8 cellular contexts compared by ENCODE assay signal in genomic region chr17:5585814-5586558, GRCh38. TPM values are rescaled to one million over a fixed set of nuclear protein-coding genes. Genes with fewer than 3 reads are reported as not detected.
DNase-seq lines count a peak whose midpoint lies in the region; ATAC-seq and TF ChIP-seq lines count a peak whose summit lies in the region.

No MANE protein-coding gene starts in this region.

- intact Hi-C loops in HCT116 (cut with micrococcal nuclease) (loop anchor here (2.0 to 10.0 kb wide), 4 partner anchors 121 to 1059 kb away; partner anchors contain the start of genes AIPL1, KIAA0753 and TXNDC17), activated B cell treated with CpG ODN at 0.5 μM for 24 hours (cut with micrococcal nuclease) (loop anchor here (10.0 kb wide), 1 partner anchor 1059 kb away; the partner anchor contains the start of genes KIAA0753 and TXNDC17), body of pancreas (cut with DNase I) (loop anchor here (2.0 kb wide), 1 partner anchor 835 kb away; no protein-coding TSS in a partner anchor)

- H3K27me3 ChIP-seq in HCT116 (ENCODE audit: insufficient read depth, low read length) (no peaks in the 10 kb centered on the region; the same call in 1 of the 2 replicates), kidney epithelial cell (ENCODE audit: control insufficient read depth, insufficient read depth, low read length) (no peaks in the 10 kb centered on the region), body of pancreas (no peaks in the 10 kb centered on the region)

- H3K79me2 ChIP-seq in HCT116 (ENCODE audit: insufficient read depth, low read length), result no peaks in the 10 kb centered on the region

- no peaks in the 10 kb centered on the region for H3K9me3 ChIP-seq in HCT116 (ENCODE audit: control insufficient read depth in 1 of 2, insufficient read depth in 1 of 2, low read depth in 1 of 2, low read length in 2 of 2)
- no peaks in the 10 kb centered on the region for H3K9me3 ChIP-seq in body of pancreas

- no peaks in the 10 kb centered on the region for H3K9me2 ChIP-seq in HCT116 (ENCODE audit: insufficient read depth)

- 9 to 13% methylated on average over 11 of the region's 11 CpGs for WGBS in body of pancreas, 2 donors

- POLR2A ChIA-PET in HCT116 (lab: Charles Lee) (no interaction called here), activated B cell treated with CpG ODN at 0.5 μM for 24 hours (lab: Charles Lee) (no interaction called here)

- no peak for TF ChIP-seq POLR2A in HCT116 (IDR thresholded peaks at IDR 0.05; ENCODE audit: borderline replicate concordance, extremely low read depth, insufficient read depth, insufficient read length)
- TF ChIP-seq POLR2A in body of pancreas (IDR thresholded peaks at IDR 0.05), result no peak

- H3K4me3 ChIP-seq in AG10803 (ENCODE audit: low read length), result no peak overlapping the region
- no peak overlapping the region for H3K4me3 ChIP-seq in HCT116 (replicated peaks in 1 of 2; ENCODE audit: low read depth in 1 of 2, low read length in 2 of 2)
- H3K4me3 ChIP-seq in kidney epithelial cell (ENCODE audit: low read depth, low read length), result no peak overlapping the region
- H3K4me3 ChIP-seq in body of pancreas, result no peak overlapping the region

- ATAC-seq in HCT116 (no peak), activated B cell treated with CpG ODN at 0.5 μM for 24 hours (ENCODE audit: low read depth) (no peak), HG03571 (IDR thresholded peaks at IDR 0.05; ENCODE audit: unreplicated experiment) (no peak), body of pancreas (no peak), GM18870 (IDR thresholded peaks at IDR 0.05; ENCODE audit: unreplicated experiment) (no peak)

- peak; percentile 25 for DNase-seq in AG10803 (ENCODE audit: low read depth)
- DNase-seq in HCT116 (ENCODE audit: low read depth, low spot score), result no peak
- DNase-seq in activated B cell treated with CpG ODN at 0.5 μM for 24 hours, result no peak
- DNase-seq in kidney epithelial cell (ENCODE audit: low read depth), result peak; percentile 60
- no peak for DNase-seq in DMS53 (lab: John Stamatoyannopoulos, UW)
- DNase-seq in body of pancreas, result no peak

- no peak overlapping the region for H3K4me3 Mint-ChIP-seq in activated B cell treated with CpG ODN at 0.5 μM for 24 hours

- BruUV-seq in HCT116 (replicated peaks; lab: Mats Ljungman, UMichigan), result no TSS peak

- H3K4me1 ChIP-seq in HCT116 (ENCODE audit: control insufficient read depth in 1 of 2, insufficient read depth in 2 of 2, low read length in 2 of 2) (peaks cover 10 to 26% of the 10 kb centered on the region in 2 experiments), body of pancreas (no peaks in the 10 kb centered on the region)

- H3K9ac ChIP-seq in HCT116 (ENCODE audit: low read length), result no peak overlapping the region

- H3K27me3 Mint-ChIP-seq in activated B cell treated with CpG ODN at 0.5 μM for 24 hours, result no peaks in the 10 kb centered on the region

- CTCF ChIA-PET in HCT116 (lab: Charles Lee) (no interaction called here), activated B cell treated with CpG ODN at 0.5 μM for 24 hours (lab: Charles Lee) (no interaction called here)

- RAD21 ChIA-PET in HCT116 (lab: Charles Lee; ENCODE audit: low non-redundant PET in 1 of 2, low total read pairs in 2 of 2, uncharacterized antibody in 2 of 2, unreplicated experiment in 2 of 2), result no interaction called here

- H4K20me1 ChIP-seq in HCT116 (ENCODE audit: insufficient read depth), result no peaks in the 10 kb centered on the region

- H3K4me2 ChIP-seq in HCT116 (ENCODE audit: low read length), result peak overlapping the region; percentile 22

- peak overlapping the region; percentile 93 for H3K27ac Mint-ChIP-seq in activated B cell treated with CpG ODN at 0.5 μM for 24 hours

- H3K36me3 ChIP-seq in HCT116 (ENCODE audit: control insufficient read depth in 1 of 2, insufficient read depth in 2 of 2, low read length in 2 of 2), result no peaks in the 10 kb centered on the region
- no peaks in the 10 kb centered on the region for H3K36me3 ChIP-seq in kidney epithelial cell (ENCODE audit: control insufficient read depth, insufficient read depth, low read length)
- H3K36me3 ChIP-seq in body of pancreas (replicated peaks in 1 of 2; ENCODE audit: insufficient read depth in 1 of 2, low read depth in 2 of 2), result no peaks in the 10 kb centered on the region

- TF ChIP-seq CTCF in AG10803 (conservative IDR thresholded peaks at IDR 0.05; ENCODE audit: low read length) (no peak), HCT116 (IDR thresholded peaks at IDR 0.05 in 2 of 3, conservative IDR thresholded peaks at IDR 0.05 in 1 of 3; ENCODE audit: borderline replicate concordance in 1 of 3, insufficient read depth in 1 of 3, low read depth in 2 of 3, low read length in 2 of 3) (no peak), activated B cell treated with CpG ODN at 0.5 μM for 24 hours (IDR thresholded peaks at IDR 0.05) (no peak), kidney epithelial cell (IDR thresholded peaks at IDR 0.05; ENCODE audit: insufficient read depth, low read length, poor library complexity, severe bottlenecking) (no peak), body of pancreas (IDR thresholded peaks at IDR 0.05) (no peak)

- peaks cover 22% of the 10 kb centered on the region for H3K36me3 Mint-ChIP-seq in activated B cell treated with CpG ODN at 0.5 μM for 24 hours (ENCODE audit: low read depth)

- H3K27ac ChIP-seq in HCT116 (ENCODE audit: low read depth, low read length) (no peak overlapping the region), body of pancreas (no peak overlapping the region)

- H3K9me3 Mint-ChIP-seq in activated B cell treated with CpG ODN at 0.5 μM for 24 hours, result no peaks in the 10 kb centered on the region

- peaks cover 53% of the 10 kb centered on the region for H3K4me1 Mint-ChIP-seq in activated B cell treated with CpG ODN at 0.5 μM for 24 hours

- TF ChIP-seq RAD21 in HCT116 (IDR thresholded peaks at IDR 0.05; ENCODE audit: low read depth), result no peak

- H2AFZ ChIP-seq in HCT116 (ENCODE audit: low read depth, low read length, poor library complexity, severe bottlenecking), result no peak overlapping the region

TF ChIP-seq in HCT116, 20 proteins besides CTCF, POLR2A, EP300 and RAD21:
- no peak for TF ChIP-seq SP1 (IDR thresholded peaks at IDR 0.05; ENCODE audit: low read depth)
- TF ChIP-seq POLR2AphosphoS5 (IDR thresholded peaks at IDR 0.05; ENCODE audit: low read depth, low read length), result no peak

RNA-seq across cellular contexts. Expression of gene NLRP1, which starts 1.7 kb away (rescaled TPM):
- total RNA-seq in HCT116 (2021; ENCODE audit: unreplicated experiment), result 7.2 TPM
- 5.1 and 5.7 TPM in 2 replicates for polyA plus RNA-seq in HCT116 (2012)
- total RNA-seq in activated B cell treated with CpG ODN at 0.5 μM for 24 hours, result 35.5 and 40.4 TPM in 2 replicates
- 14.4 and 15.7 TPM in 2 replicates for total RNA-seq in kidney epithelial cell
- 10 to 100 TPM in 1 of 2 donors, 1 to 10 TPM in 1; 8.9 to 14.3 TPM for total RNA-seq in body of pancreas

Comparison
In these comparisons a context has a peak if more than half of its experiments do, and no peak if none do; other contexts are left out.
1. DNase-seq: peak in AG10803 (single experiment) and kidney epithelial cell (single experiment); none in HCT116 (single experiment), activated B cell treated with CpG ODN at 0.5 μM for 24 hours (single experiment), DMS53 (single experiment) and body of pancreas (0 of 4).